ENCODE assay signal across 11 cellular contexts in the genomic region with DNA sequence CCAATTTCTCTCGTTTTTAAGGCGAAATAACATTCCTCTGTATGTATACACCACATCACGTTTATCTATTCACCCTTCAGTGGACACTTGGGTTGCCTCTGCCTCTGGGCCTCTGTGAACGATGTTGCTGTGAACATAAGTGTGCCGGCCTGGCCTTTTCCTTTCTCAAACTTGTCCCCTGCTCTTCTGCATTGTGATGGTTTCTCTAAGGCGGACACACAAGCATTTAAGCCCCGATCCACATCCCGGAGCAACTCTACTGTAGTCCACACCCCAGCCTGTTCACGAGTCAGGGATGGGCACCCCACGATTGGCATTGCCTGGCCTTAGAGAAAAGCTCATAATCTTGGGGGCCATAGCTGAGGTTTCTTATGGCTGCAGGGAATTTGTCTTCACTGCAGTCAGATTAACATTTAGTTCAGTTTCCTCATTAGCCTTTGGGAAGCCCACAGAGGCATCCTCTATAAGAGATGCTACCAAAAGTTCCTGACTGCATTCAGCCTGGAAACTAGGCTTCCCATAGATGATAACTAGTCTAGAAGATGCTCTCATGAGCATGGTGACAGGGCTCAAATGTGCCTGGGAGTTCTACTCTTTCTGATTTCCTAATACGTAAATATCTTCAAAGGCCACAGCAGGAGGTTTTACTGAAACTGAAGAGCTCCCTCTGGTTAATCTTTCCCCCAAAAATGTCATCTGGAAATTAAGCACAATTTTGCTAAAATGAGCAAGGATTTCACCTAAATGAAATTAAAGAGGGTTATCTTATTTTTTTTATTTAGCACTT. TPM values are rescaled to one million over a fixed set of nuclear protein-coding genes. Genes with fewer than 3 reads are reported as not detected.
DNase-seq lines count a peak whose midpoint lies in the region; ATAC-seq and TF ChIP-seq lines count a peak whose summit lies in the region.
"Had no signal": no experiment of that assay in that cellular context is flagged by ENCODE, and none has a peak within 500 bp of the region (broad histone marks: within the 10 kb centered on the region; RNA-seq: fewer than 3 reads in every experiment).

No MANE protein-coding gene starts in this region.

- TF ChIP-seq POLR2A in suprapubic skin (IDR thresholded peaks at IDR 0.05): no peak

- TF ChIP-seq CTCF in activated B cell treated with CpG ODN at 0.5 μM for 24 hours (IDR thresholded peaks at IDR 0.05) (no peak), suprapubic skin (IDR thresholded peaks at IDR 0.05) (no peak), mucosa of descending colon (IDR thresholded peaks at IDR 0.05) (no peak)

- no peaks in the 10 kb centered on the region for H3K36me3 ChIP-seq in suprapubic skin
- no peaks in the 10 kb centered on the region for H3K36me3 ChIP-seq in mucosa of descending colon (ENCODE audit: low read depth)

- peaks cover 61% of the 10 kb centered on the region for H3K4me1 Mint-ChIP-seq in activated T-cell treated with anti-CD3 and anti-CD28 coated beads, Interleukin-2, amount 50 U/mL, for 4 hours (ENCODE audit: low read depth)
- H3K4me1 Mint-ChIP-seq in activated B cell treated with CpG ODN at 0.5 μM for 24 hours: peaks cover 87% of the 10 kb centered on the region

- H3K36me3 Mint-ChIP-seq in activated T-cell treated with anti-CD3 and anti-CD28 coated beads, Interleukin-2, amount 50 U/mL, for 4 hours (ENCODE audit: insufficient read depth): peaks cover 19% of the 10 kb centered on the region
- peaks cover 51% of the 10 kb centered on the region for H3K36me3 Mint-ChIP-seq in activated B cell treated with CpG ODN at 0.5 μM for 24 hours (ENCODE audit: low read depth)

- intact Hi-C loops in activated B cell treated with CpG ODN at 0.5 μM for 24 hours (cut with micrococcal nuclease) (loop anchor here (1.0 kb wide), 1 partner anchor 33 kb away; no protein-coding TSS in a partner anchor), mucosa of descending colon (cut with DNase I, micrococcal nuclease) (no loop called here)

- no peaks in the 10 kb centered on the region for H3K27me3 Mint-ChIP-seq in activated T-cell treated with anti-CD3 and anti-CD28 coated beads, Interleukin-2, amount 50 U/mL, for 4 hours (ENCODE audit: low read depth)
- no peaks in the 10 kb centered on the region for H3K27me3 Mint-ChIP-seq in activated B cell treated with CpG ODN at 0.5 μM for 24 hours

- H3K4me3 Mint-ChIP-seq in activated T-cell treated with anti-CD3 and anti-CD28 coated beads, Interleukin-2, amount 50 U/mL, for 4 hours: peak overlapping the region; percentile 94
- peak overlapping the region; percentile 97 for H3K4me3 Mint-ChIP-seq in activated B cell treated with CpG ODN at 0.5 μM for 24 hours
- H3K4me3 Mint-ChIP-seq: H9 had no signal

- H3K9me3 ChIP-seq in suprapubic skin: no peaks in the 10 kb centered on the region
- H3K9me3 ChIP-seq in mucosa of descending colon: no peaks in the 10 kb centered on the region

- H3K4me1 ChIP-seq in suprapubic skin (peaks cover 24% of the 10 kb centered on the region), mucosa of descending colon (ENCODE audit: low read depth) (peaks cover 8% of the 10 kb centered on the region)

- CTCF ChIA-PET in activated B cell treated with CpG ODN at 0.5 μM for 24 hours (lab: Charles Lee): interaction anchor here (1.1 to 3.5 kb wide), 7 partner anchors 17 to 52 kb away, joined by 3 to 21 read pairs (median 4); no protein-coding TSS in a partner anchor

- H3K27me3 ChIP-seq in suprapubic skin: no peaks in the 10 kb centered on the region

- 85% methylated on average over 11 of the region's 11 CpGs for WGBS in suprapubic skin

- peak overlapping the region; percentile 99 for H3K27ac Mint-ChIP-seq in activated B cell treated with CpG ODN at 0.5 μM for 24 hours

- ATAC-seq in activated T-cell treated with anti-CD3 and anti-CD28 coated beads, Interleukin-2, amount 50 U/mL, for 4 hours: no peak
- ATAC-seq in activated B cell treated with CpG ODN at 0.5 μM for 24 hours (ENCODE audit: low read depth): no peak
- ATAC-seq in left lobe of liver: no peak
- ATAC-seq in GM18907 (IDR thresholded peaks at IDR 0.05; ENCODE audit: unreplicated experiment): no peak
- no peak for ATAC-seq in mucosa of descending colon

- TF ChIP-seq EP300 in suprapubic skin (IDR thresholded peaks at IDR 0.05): no peak

- peak overlapping the region; percentile 33 for H3K27ac ChIP-seq in suprapubic skin
- H3K27ac ChIP-seq: RWPE1 had no signal

- POLR2A ChIA-PET in activated B cell treated with CpG ODN at 0.5 μM for 24 hours (lab: Charles Lee): interaction anchor here (0.6 to 1.9 kb wide), 15 partner anchors 8 to 723 kb away, joined by 3 to 14 read pairs (median 4); no protein-coding TSS in a partner anchor

- H3K4me3 ChIP-seq in suprapubic skin (peak overlapping the region; percentile 26), mucosa of descending colon (no peak overlapping the region)

- DNase-seq in activated T-cell treated with anti-CD3 and anti-CD28 coated beads, Interleukin-2, amount 50 U/mL, for 4 hours: no peak
- no peak for DNase-seq in activated T-cell treated with anti-CD3 and anti-CD28 coated beads for 4 hours
- no peak for DNase-seq in activated B cell treated with CpG ODN at 0.5 μM for 24 hours
- DNase-seq in left lobe of liver (ENCODE audit: low spot score): peak; percentile 29
- DNase-seq in suprapubic skin (ENCODE audit: low spot score in 2 of 2): no peak
- no peak for DNase-seq in GOT3 (lab: John Stamatoyannopoulos, UW)
- DNase-seq in mucosa of descending colon: no peak
- DNase-seq: NCI-H1417 had no signal

- H3K9me3 Mint-ChIP-seq in activated T-cell treated with anti-CD3 and anti-CD28 coated beads, Interleukin-2, amount 50 U/mL, for 4 hours: no peaks in the 10 kb centered on the region
- H3K9me3 Mint-ChIP-seq in activated B cell treated with CpG ODN at 0.5 μM for 24 hours: no peaks in the 10 kb centered on the region
- H3K9me3 Mint-ChIP-seq: H9 had no signal

RNA-seq across cellular contexts. Expression of a gene that starts 0.8 kb away (rescaled TPM):
- 10 to 100 TPM; 22.2 to 51.5 (median 42.5) TPM for total RNA-seq in activated T-cell treated with anti-CD3 and anti-CD28 coated beads, Interleukin-2, amount 50 U/mL, for 4 hours
- total RNA-seq in activated B cell treated with CpG ODN at 0.5 μM for 24 hours: 184 and 225 TPM in 2 replicates
- 0.86 TPM for total RNA-seq in left lobe of liver
- 1 to 10 TPM in 1 of 4 donors, under 1 TPM in 3; 0.23 to 4.7 (median 0.46) TPM for total RNA-seq in suprapubic skin
- 1 to 10 TPM; 5.2 to 9.1 (median 8.9) TPM for total RNA-seq in mucosa of descending colon
